ENCODE assay signal across 8 cellular contexts in the genomic region with DNA sequence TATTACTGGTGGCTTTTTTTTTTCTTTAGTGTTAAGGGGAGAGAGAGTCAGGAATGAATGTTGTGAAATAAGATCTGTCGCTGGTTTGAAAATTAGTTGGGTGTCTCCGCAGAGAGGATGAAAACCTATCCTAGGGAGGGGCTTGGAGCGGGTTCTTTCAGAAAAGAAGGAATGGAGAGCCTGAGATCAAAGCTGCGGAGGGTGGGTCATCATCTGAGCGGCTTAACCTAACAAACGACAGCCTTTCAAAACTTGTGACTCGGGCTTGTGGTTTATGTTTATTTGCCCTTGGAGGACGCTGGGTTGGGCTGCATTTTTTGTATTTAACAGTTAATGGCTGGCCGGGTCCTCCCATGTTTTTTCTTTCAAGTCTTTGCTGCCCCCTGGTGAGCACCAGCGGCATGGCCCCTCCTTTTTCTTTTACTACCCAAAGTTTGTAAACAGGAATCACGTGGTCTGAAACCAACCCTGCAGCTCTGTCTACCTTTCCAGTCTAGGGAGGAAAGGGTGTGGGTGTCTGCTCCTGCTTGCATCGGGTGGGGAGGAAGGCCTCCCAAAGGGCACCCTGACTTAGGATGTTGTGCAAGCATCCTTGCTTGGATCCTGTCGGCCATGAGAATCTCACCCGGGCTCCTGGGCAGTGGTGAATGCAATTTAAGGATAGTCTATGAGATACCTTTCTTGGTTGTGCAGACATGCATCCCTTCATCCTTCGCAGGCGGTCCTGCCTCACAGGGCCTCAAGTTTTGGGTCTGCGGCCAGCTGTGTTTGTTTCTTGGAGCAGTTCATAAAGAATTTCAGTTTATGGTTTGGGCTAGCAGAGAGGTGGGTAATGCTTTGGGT. TPM values are rescaled to one million over a fixed set of nuclear protein-coding genes. Genes with fewer than 3 reads are reported as not detected.
DNase-seq lines count a peak whose midpoint lies in the region; ATAC-seq lines count a peak whose summit lies in the region.

No MANE protein-coding gene starts in this region.

- H3K27me3 ChIP-seq in mononuclear cell (ENCODE audit: insufficient read depth, low read length): no peaks in the 10 kb centered on the region

- DNase-seq in GM04504 (ENCODE audit: low read depth) (peak; percentile 89), KG1 (lab: John Stamatoyannopoulos, UW) (peak; percentile 89), OCI-M2 (lab: John Stamatoyannopoulos, UW; ENCODE audit: unreplicated experiment) (peak; percentile 57), activated T-cell treated with anti-CD3 and anti-CD28 coated beads for 4 hours (peak; percentile 95), epithelial cell of prostate (ENCODE audit: low read depth, low spot score) (peak; percentile 70)
- peak; percentile 73 to 80 for DNase-seq in stimulated activated CD8-positive, alpha-beta memory T cell treated with anti-CD3 and anti-CD28 coated beads, Interleukin-15, amount 100 ng/mL, for 48 hours (ENCODE audit: low read depth in 2 of 2)

- H3K9me3 ChIP-seq in mononuclear cell (ENCODE audit: low read depth, low read length): no peaks in the 10 kb centered on the region

- peaks cover 67% of the 10 kb centered on the region for H3K4me1 ChIP-seq in mononuclear cell (ENCODE audit: insufficient read depth, low read length)

- ATAC-seq in HG03039 (IDR thresholded peaks at IDR 0.05; ENCODE audit: unreplicated experiment): no peak

- H3K4me3 ChIP-seq in mononuclear cell (ENCODE audit: low read length): peak overlapping the region; percentile 97

- H3K27ac ChIP-seq in epithelial cell of prostate: peak overlapping the region; percentile 94

RNA-seq across cellular contexts. Expression of gene PIM1, which starts 2.2 kb away (rescaled TPM):
- 107 TPM for total RNA-seq in mononuclear cell
